ENCODE assay signal across 20 cellular contexts in genomic region chr13:113431171-113431570, GRCh38. TPM values are rescaled to one million over a fixed set of nuclear protein-coding genes. Genes with fewer than 3 reads are reported as not detected.
DNase-seq lines count a peak whose midpoint lies in the region; ATAC-seq and TF ChIP-seq lines count a peak whose summit lies in the region.
"Had no signal": no experiment of that assay in that cellular context is flagged by ENCODE, and none has a peak within 500 bp of the region (broad histone marks: within the 10 kb centered on the region; RNA-seq: fewer than 3 reads in every experiment).

No MANE protein-coding gene starts in this region.

- peak overlapping the region; percentile 83; the same call in 1 of the 2 replicates for H3K27ac Mint-ChIP-seq in WTC11
- H3K27ac Mint-ChIP-seq in activated naive CD8-positive, alpha-beta T cell treated with anti-CD3 and anti-CD28 coated beads, Interleukin-2, amount 50 U/mL, for 24 hours, result no peak overlapping the region
- H3K27ac Mint-ChIP-seq: CD4-positive, alpha-beta memory T cell had no signal

- H3K4me3 Mint-ChIP-seq in WTC11, result no peak overlapping the region
- no peak overlapping the region for H3K4me3 Mint-ChIP-seq in activated naive CD8-positive, alpha-beta T cell treated with anti-CD3 and anti-CD28 coated beads, Interleukin-2, amount 50 U/mL, for 24 hours
- H3K4me3 Mint-ChIP-seq: CD4-positive, alpha-beta memory T cell had no signal

- no peak for TF ChIP-seq CTCF in WTC11 (IDR thresholded peaks at IDR 0.05)

- ATAC-seq in WTC11 (peak; percentile 59), left ventricle myocardium superior (peak; percentile 9), sciatic nerve (peak; percentile 57)
- ATAC-seq in activated naive CD8-positive, alpha-beta T cell treated with anti-CD3 and anti-CD28 coated beads, Interleukin-2, amount 50 U/mL, for 24 hours, result no peak
- ATAC-seq: A549, PC-3 had no signal

- no peaks in the 10 kb centered on the region for H3K36me3 Mint-ChIP-seq in WTC11
- H3K36me3 Mint-ChIP-seq in activated naive CD8-positive, alpha-beta T cell treated with anti-CD3 and anti-CD28 coated beads, Interleukin-2, amount 50 U/mL, for 24 hours (ENCODE audit: low read depth), result no peaks in the 10 kb centered on the region

- DNase-seq in ELF-1 (ENCODE audit: low read depth, low spot score), result peak; percentile 58
- DNase-seq in WTC11 (ENCODE audit: low spot score), result no peak
- no peak for DNase-seq in left ventricle myocardium superior
- no peak for DNase-seq in sciatic nerve (ENCODE audit: low spot score)
- DNase-seq in DMS 273 (lab: John Stamatoyannopoulos, UW; ENCODE audit: unreplicated experiment), result no peak
- DNase-seq in activated naive CD8-positive, alpha-beta T cell treated with anti-CD3 and anti-CD28 coated beads, Interleukin-2, amount 50 U/mL, for 24 hours, result no peak
- no peak for DNase-seq in Ammon's horn (ENCODE audit: low spot score)
- DNase-seq in COLO668 (lab: John Stamatoyannopoulos, UW; ENCODE audit: unreplicated experiment), result no peak
- DNase-seq: CD4-positive, alpha-beta memory T cell; GDM1; Kasumi-1; NCI-H1417; NCI-H1694 treated with DMSO at 0.1 percent for 48 hours; NCI-H2081 treated with DMSO at 0.1 percent for 48 hours; NCI-H2171 treated with DMSO at 0.1 percent for 48 hours; NCI-H526; PC-3; SHP77 treated with DMSO at 0.1 percent for 48 hours had no signal

- H3K9me3 Mint-ChIP-seq in WTC11, result no peaks in the 10 kb centered on the region
- H3K9me3 Mint-ChIP-seq in activated naive CD8-positive, alpha-beta T cell treated with anti-CD3 and anti-CD28 coated beads, Interleukin-2, amount 50 U/mL, for 24 hours, result no peaks in the 10 kb centered on the region

- H3K4me1 Mint-ChIP-seq in WTC11, result no peaks in the 10 kb centered on the region
- no peaks in the 10 kb centered on the region for H3K4me1 Mint-ChIP-seq in activated naive CD8-positive, alpha-beta T cell treated with anti-CD3 and anti-CD28 coated beads, Interleukin-2, amount 50 U/mL, for 24 hours
- H3K4me1 Mint-ChIP-seq: CD4-positive, alpha-beta memory T cell had no signal

- CTCF ChIA-PET in WTC11 (lab: Charles Lee), result interaction anchor here (1.2 kb wide), 1 partner anchor 20 kb away, joined by 3 read pairs; no protein-coding TSS in a partner anchor

- intact Hi-C loops in left ventricle myocardium superior (cut with micrococcal nuclease), result no loop called here
- intact Hi-C loops in sciatic nerve (cut with DNase I), result no loop called here

- POLR2A ChIA-PET in WTC11 (lab: Charles Lee), result no interaction called here

- no peaks in the 10 kb centered on the region for H3K27me3 Mint-ChIP-seq in WTC11 (ENCODE audit: low read depth)
- H3K27me3 Mint-ChIP-seq in activated naive CD8-positive, alpha-beta T cell treated with anti-CD3 and anti-CD28 coated beads, Interleukin-2, amount 50 U/mL, for 24 hours, result no peaks in the 10 kb centered on the region
- H3K27me3 Mint-ChIP-seq: CD4-positive, alpha-beta memory T cell had no signal

TF ChIP-seq in WTC11, 78 proteins besides CTCF, POLR2A, EP300 and RAD21:
- no peak for TF ChIP-seq TCF7 (CRISPR knock-in tag; IDR thresholded peaks at IDR 0.05; ENCODE audit: low read depth)
- TF ChIP-seq CDX4 (CRISPR knock-in tag; IDR thresholded peaks at IDR 0.05; ENCODE audit: borderline replicate concordance), result no peak

RNA-seq across cellular contexts. Expression of gene ADPRHL1, which starts 22.1 kb away (rescaled TPM):
- total RNA-seq in WTC11 (2021), result 1.0 to 1.5 TPM (median 1.4 TPM) in 3 replicates
- total RNA-seq in left ventricle myocardium superior, result 442 TPM
- 14.5 TPM for total RNA-seq in sciatic nerve
- total RNA-seq: RPMI7951 had no signal

RNA-seq across cellular contexts. Expression of gene DCUN1D2, which starts 59.3 kb away (rescaled TPM):
- total RNA-seq in WTC11 (2021), result 34.0 to 42.5 TPM (median 36.0 TPM) in 3 replicates
- 242 TPM for total RNA-seq in left ventricle myocardium superior
- 28.3 TPM for total RNA-seq in sciatic nerve

Comparison
In these comparisons a context has a peak if more than half of its experiments do, and no peak if none do; other contexts are left out.
1. RNA of gene ADPRHL1, which starts 22.1 kb away (total RNA-seq): 442 TPM in left ventricle myocardium superior (single experiment); 14.5 TPM in sciatic nerve (single experiment) and 1.0 to 1.5 TPM in WTC11; every median in the first group is over 10 times any median in the second.